In genomic region chr5:74382864-74383618, GRCh38 we compare ENCODE assay signal across 9 cellular contexts.
A peak's percentile ranks its signal among the peaks of the same experiment; 100 is the strongest.
DNase-seq lines count a peak whose midpoint lies in the region; TF ChIP-seq lines count a peak whose summit lies in the region.
"Had no signal": no experiment of that assay in that cellular context is flagged by ENCODE, and none has a peak within 500 bp of the region (broad histone marks: within the 10 kb centered on the region; RNA-seq: fewer than 3 reads in every experiment).

No MANE protein-coding gene starts in this region.

- WGBS in testis, 2 donors: 27 to 37% methylated on average over 5 of the region's 5 CpGs

- H3K27ac ChIP-seq in breast epithelium (peak overlapping the region; percentile 61 to 86), testis (peak overlapping the region in 1 of 2 donors; percentile 64)

- H3K4me3 ChIP-seq in NB4 (ENCODE audit: low read depth, low read length) (no peak overlapping the region), breast epithelium (no peak overlapping the region), testis (no peak overlapping the region)

- H3K36me3 ChIP-seq in breast epithelium (no peaks in the 10 kb centered on the region), testis (ENCODE audit: low read depth, missing control alignments) (no peaks in the 10 kb centered on the region)

- H3K9me3 ChIP-seq in breast epithelium: no peaks in the 10 kb centered on the region
- H3K9me3 ChIP-seq in testis: no peaks in the 10 kb centered on the region

- TF ChIP-seq POLR2A in NB4 (IDR thresholded peaks at IDR 0.05; ENCODE audit: extremely low read depth, insufficient read length) (no peak), breast epithelium (IDR thresholded peaks at IDR 0.05) (no peak), testis (IDR thresholded peaks at IDR 0.05) (no peak)

- H3K4me1 ChIP-seq in breast epithelium (peaks cover 4 to 13% of the 10 kb centered on the region in 2 donors), testis (peaks cover 24% of the 10 kb centered on the region)

- H3K27me3 ChIP-seq in breast epithelium (no peaks in the 10 kb centered on the region), testis (no peaks in the 10 kb centered on the region)

- intact Hi-C loops in breast epithelium (cut with DNase I; ENCODE audit: low total_unique reads) (loop anchor here (2.0 kb wide), 1 partner anchor 46 kb away; no protein-coding TSS in a partner anchor), testis (cut with DNase I; ENCODE audit: low total_unique reads) (no loop called here)

- TF ChIP-seq CTCF in NB4 (IDR thresholded peaks at IDR 0.05; ENCODE audit: low read depth, low read length) (no peak), breast epithelium (IDR thresholded peaks at IDR 0.05) (no peak), testis (IDR thresholded peaks at IDR 0.05) (no peak)

- DNase-seq in NB4 (ENCODE audit: low read depth): peak; percentile 2
- DNase-seq in breast epithelium (ENCODE audit: low spot score in 2 of 2): no peak
- DNase-seq in kidney glomerular epithelial cell (lab: John Stamatoyannopoulos, UW): peak; percentile 16
- DNase-seq in testis: peak; percentile 65
- DNase-seq in GM19240 (ENCODE audit: insufficient read length, low spot score): no peak
- DNase-seq in NCI-H2029 treated with DMSO at 0.1 percent for 48 hours (lab: John Stamatoyannopoulos, UW): no peak
- no peak for DNase-seq in NCI-H2081 treated with DMSO at 0.1 percent for 48 hours (lab: John Stamatoyannopoulos, UW)
- DNase-seq: activated CD4-positive, alpha-beta T cell treated with anti-CD3 and anti-CD28 coated beads for 1 hour; stimulated activated CD4-positive, alpha-beta T cell treated with anti-CD3 and anti-CD28 coated beads, Interleukin-2, amount 100 ng/mL, for 48 hours had no signal

Comparison
In these comparisons a context has a peak if more than half of its experiments do, and no peak if none do; other contexts are left out.
1. DNase-seq: peak in NB4 (single experiment), kidney glomerular epithelial cell (single experiment) and testis (single experiment); none in breast epithelium (0 of 2), GM19240 (single experiment), NCI-H2029 treated with DMSO at 0.1 percent for 48 hours (single experiment) and NCI-H2081 treated with DMSO at 0.1 percent for 48 hours (single experiment).